9 cellular contexts compared by ENCODE assay signal in genomic region chr19:35908977-35909683, GRCh38. TPM values are rescaled to one million over a fixed set of nuclear protein-coding genes. Genes with fewer than 3 reads are reported as not detected.
A peak's percentile ranks its signal among the peaks of the same experiment; 100 is the strongest.
DNase-seq lines count a peak whose midpoint lies in the region; ATAC-seq and TF ChIP-seq lines count a peak whose summit lies in the region.
"Had no signal": no experiment of that assay in that cellular context is flagged by ENCODE, and none has a peak within 500 bp of the region (broad histone marks: within the 10 kb centered on the region; RNA-seq: fewer than 3 reads in every experiment).

No MANE protein-coding gene starts in this region.

- H3K27me3 Mint-ChIP-seq in CD4-positive, alpha-beta T cell, result no peaks in the 10 kb centered on the region
- no peaks in the 10 kb centered on the region for H3K27me3 Mint-ChIP-seq in naive thymus-derived CD8-positive, alpha-beta T cell

- no peaks in the 10 kb centered on the region for H3K36me3 Mint-ChIP-seq in CD4-positive, alpha-beta T cell (ENCODE audit: low read depth)
- H3K36me3 Mint-ChIP-seq in naive thymus-derived CD8-positive, alpha-beta T cell, result peaks cover 0 to 3% (median 0%) of the 10 kb centered on the region in 3 donors

- H3K27me3 ChIP-seq in CD4-positive, alpha-beta T cell (ENCODE audit: control insufficient read depth, insufficient read depth, low read length), result no peaks in the 10 kb centered on the region
- no peaks in the 10 kb centered on the region for H3K27me3 ChIP-seq in body of pancreas

- H3K9me3 ChIP-seq in CD4-positive, alpha-beta T cell (ENCODE audit: control insufficient read depth, low read length), result no peaks in the 10 kb centered on the region
- no peaks in the 10 kb centered on the region for H3K9me3 ChIP-seq in body of pancreas

- POLR2A ChIA-PET in CD4-positive, alpha-beta T cell (lab: Charles Lee), result interaction anchor here (1.4 kb wide), 1 partner anchor 22 kb away, joined by 3 read pairs; no protein-coding TSS in a partner anchor
- POLR2A ChIA-PET in naive thymus-derived CD8-positive, alpha-beta T cell (lab: Charles Lee), result interaction anchor here (1.1 to 1.2 kb wide), 2 partner anchors 9 to 22 kb away, joined by 3 to 5 read pairs; no protein-coding TSS in a partner anchor

- peak in 2 of 3 donors; percentile 21 to 69 for TF ChIP-seq POLR2A in body of pancreas (IDR thresholded peaks at IDR 0.05)

- H3K4me1 Mint-ChIP-seq in CD4-positive, alpha-beta T cell (ENCODE audit: low read depth), result peaks cover 19% of the 10 kb centered on the region
- H3K4me1 Mint-ChIP-seq in naive thymus-derived CD8-positive, alpha-beta T cell, result peaks cover 19 to 65% (median 44%) of the 10 kb centered on the region in 4 donors

- CTCF ChIA-PET in CD4-positive, alpha-beta T cell (lab: Charles Lee), result no interaction called here

- H3K27ac Mint-ChIP-seq in CD4-positive, alpha-beta T cell, result peak overlapping the region; percentile 42
- peak overlapping the region in 8 of 10 donors; percentile 17 to 90 (median 78) for H3K27ac Mint-ChIP-seq in naive thymus-derived CD8-positive, alpha-beta T cell

- no peak overlapping the region for H3K4me3 ChIP-seq in body of pancreas

- no peak overlapping the region for H3K4me3 Mint-ChIP-seq in CD4-positive, alpha-beta T cell
- peak overlapping the region in 6 of 10 donors; percentile 43 to 82 (median 70) for H3K4me3 Mint-ChIP-seq in naive thymus-derived CD8-positive, alpha-beta T cell

- 66 to 83% methylated on average over 9 to 10 of the region's 10 CpGs for WGBS in body of pancreas, 2 donors

- no peaks in the 10 kb centered on the region for H3K36me3 ChIP-seq in body of pancreas (replicated peaks in 1 of 2; ENCODE audit: insufficient read depth in 1 of 2, low read depth in 2 of 2)

- no peaks in the 10 kb centered on the region for H3K9me3 Mint-ChIP-seq in CD4-positive, alpha-beta T cell
- no peaks in the 10 kb centered on the region for H3K9me3 Mint-ChIP-seq in naive thymus-derived CD8-positive, alpha-beta T cell

- peak; percentile 56 for ATAC-seq in CD4-positive, alpha-beta T cell (ENCODE audit: poor library complexity)
- ATAC-seq in HG03342 (IDR thresholded peaks at IDR 0.05; ENCODE audit: unreplicated experiment) (peak; percentile 48), body of pancreas (peak; percentile 36), GM19328 (IDR thresholded peaks at IDR 0.05; ENCODE audit: unreplicated experiment) (no peak), HG03135 (IDR thresholded peaks at IDR 0.05; ENCODE audit: unreplicated experiment) (no peak)
- ATAC-seq in naive thymus-derived CD8-positive, alpha-beta T cell, result peak; percentile 18 to 59

- peaks cover 21% of the 10 kb centered on the region for H3K4me1 ChIP-seq in body of pancreas

- TF ChIP-seq CTCF in CD4-positive, alpha-beta T cell (IDR thresholded peaks at IDR 0.05), result no peak
- TF ChIP-seq CTCF in body of pancreas (IDR thresholded peaks at IDR 0.05), result no peak

- no peak for DNase-seq in CD4-positive, alpha-beta T cell
- DNase-seq in body of pancreas, result peak in 3 of 4 donors; percentile 30 to 86 (median 31)
- DNase-seq in naive thymus-derived CD8-positive, alpha-beta T cell, result peak in 1 of 10 donors; percentile 54
- no peak for DNase-seq in NCI-H226
- no peak for DNase-seq in DMS 273 (lab: John Stamatoyannopoulos, UW; ENCODE audit: unreplicated experiment)

- H3K27ac ChIP-seq in CD4-positive, alpha-beta T cell (ENCODE audit: low read depth, low read length), result no peak overlapping the region
- H3K27ac ChIP-seq in body of pancreas, result peak overlapping the region in 2 of 4 donors; percentile 2 to 92

- intact Hi-C loops in CD4-positive, alpha-beta T cell (cut with DNase I, micrococcal nuclease), result no loop called here
- intact Hi-C loops in body of pancreas (cut with DNase I), result no loop called here

RNA-seq across cellular contexts. Expression of gene TYROBP, which starts 1.0 kb away (rescaled TPM):
- total RNA-seq in CD4-positive, alpha-beta T cell, result 1 to 10 TPM; 6.0 to 7.6 TPM
- 10 to 100 TPM; 19.2 to 38.6 TPM for total RNA-seq in body of pancreas
- 1 to 10 TPM; 3.1 to 5.8 TPM for total RNA-seq in naive thymus-derived CD8-positive, alpha-beta T cell
- polyA plus RNA-seq in naive thymus-derived CD8-positive, alpha-beta T cell, result 10 to 100 TPM in 1 of 3 donors, 1 to 10 TPM in 2; 4.4 to 72.6 (median 5.6) TPM
- total RNA-seq: fibroblast of lung had no signal
- polyA plus RNA-seq: fibroblast of lung had no signal

RNA-seq across cellular contexts. Expression of gene HCST, which starts 6.8 kb away (rescaled TPM):
- 10 to 100 TPM; 72.4 to 78.6 TPM for total RNA-seq in CD4-positive, alpha-beta T cell
- total RNA-seq in body of pancreas, result 1 to 10 TPM in 1 of 2 donors, not detected in 1; 5.2 TPM
- total RNA-seq in naive thymus-derived CD8-positive, alpha-beta T cell, result 10 to 100 TPM; 85.7 to 87.7 TPM
- polyA plus RNA-seq in naive thymus-derived CD8-positive, alpha-beta T cell, result 1,000 to 10,000 TPM; 1,254 to 1,751 (median 1,469) TPM

RNA-seq across cellular contexts. Expression of gene NFKBID, which starts 8.8 kb away (rescaled TPM):
- 10 to 100 TPM; 26.5 to 30.1 TPM for total RNA-seq in CD4-positive, alpha-beta T cell
- total RNA-seq in body of pancreas, result 1 to 10 TPM; 6.3 to 6.5 TPM
- total RNA-seq in naive thymus-derived CD8-positive, alpha-beta T cell, result 10 to 100 TPM; 42.7 to 48.7 TPM
- 1 to 10 TPM; 1.2 to 2.8 (median 2.5) TPM for polyA plus RNA-seq in naive thymus-derived CD8-positive, alpha-beta T cell

RNA-seq across cellular contexts. Expression of gene LRFN3, which starts 27.0 kb away (rescaled TPM):
- total RNA-seq in CD4-positive, alpha-beta T cell, result 1 to 10 TPM; 4.2 to 4.5 TPM
- 10 to 100 TPM; 13.2 to 14.5 TPM for total RNA-seq in body of pancreas
- total RNA-seq in naive thymus-derived CD8-positive, alpha-beta T cell, result 10 to 100 TPM; 11.2 to 11.4 TPM
- 1 to 10 TPM in 2 of 3 donors, under 1 TPM in 1; 0.62 to 1.4 (median 1.1) TPM for polyA plus RNA-seq in naive thymus-derived CD8-positive, alpha-beta T cell

RNA-seq across cellular contexts. Expression of gene APLP1, which starts 40.8 kb away (rescaled TPM):
- total RNA-seq in CD4-positive, alpha-beta T cell, result not detected
- total RNA-seq in body of pancreas, result 10 to 100 TPM; 40.9 to 47.0 TPM
- total RNA-seq in naive thymus-derived CD8-positive, alpha-beta T cell, result not detected
- not detected for polyA plus RNA-seq in naive thymus-derived CD8-positive, alpha-beta T cell

Comparison
In these comparisons a context has a peak if more than half of its experiments do, and no peak if none do; other contexts are left out.
1. ATAC-seq: peak in CD4-positive, alpha-beta T cell (single experiment), HG03342 (single experiment), body of pancreas (single experiment) and naive thymus-derived CD8-positive, alpha-beta T cell (2 of 2); none in GM19328 (single experiment) and HG03135 (single experiment).
2. DNase-seq: peak in body of pancreas (3 of 4); none in CD4-positive, alpha-beta T cell (0 of 10), NCI-H226 (single experiment) and DMS 273 (single experiment).
3. RNA of gene HCST, which starts 6.8 kb away (total RNA-seq): 85.7 to 87.7 TPM in naive thymus-derived CD8-positive, alpha-beta T cell and 72.4 to 78.6 TPM in CD4-positive, alpha-beta T cell; 5.2 TPM in body of pancreas; every median in the first group is over 10 times any median in the second.